1 cellular context compared by ENCODE assay signal in the genomic region with DNA sequence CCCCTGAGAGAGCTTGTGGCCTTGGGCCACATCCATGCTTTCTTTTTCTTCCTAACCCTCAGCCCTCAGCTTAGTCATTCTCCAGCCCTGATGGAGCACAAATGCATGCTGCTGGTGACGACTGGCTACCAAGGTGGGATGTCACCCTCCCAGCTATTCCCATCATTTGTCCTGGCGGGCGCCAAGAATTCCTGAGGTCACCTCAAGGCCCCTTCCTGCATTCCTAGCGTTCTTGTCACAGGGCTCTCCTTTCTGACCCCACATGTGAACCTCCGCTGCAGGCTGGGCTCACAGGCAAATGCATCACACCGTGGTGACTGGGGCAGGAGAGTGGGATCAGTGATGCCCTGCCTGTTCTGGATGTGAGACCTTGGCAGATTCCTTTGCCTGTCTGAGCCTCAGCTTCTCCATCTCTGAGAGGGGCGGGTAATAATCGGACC.
TF ChIP-seq lines count a peak whose summit lies in the region.

No MANE protein-coding gene starts in this region.

TF ChIP-seq in HepG2, 621 proteins besides CTCF, POLR2A, EP300 and RAD21 (continued from another document and continues in another):
- TF ChIP-seq ZNF407 (CRISPR knock-in tag; IDR thresholded peaks at IDR 0.05; ENCODE audit: not compliant biosample characterization) (no peak), ZBTB7B (CRISPR knock-in tag; IDR thresholded peaks at IDR 0.05) (peak; percentile 65), ZNF883 (CRISPR knock-in tag; IDR thresholded peaks at IDR 0.05; ENCODE audit: not compliant biosample characterization) (no peak), RXRB (CRISPR knock-in tag; IDR thresholded peaks at IDR 0.05; ENCODE audit: borderline replicate concordance) (peak; percentile 36; the same call in 1 of the 2 replicates), NR2F2 (IDR thresholded peaks at IDR 0.05; ENCODE audit: borderline replicate concordance, low read depth) (peak; percentile 53; the same call in 1 of the 2 replicates), NFE2 (CRISPR knock-in tag; IDR thresholded peaks at IDR 0.05) (no peak), TGIF2 (CRISPR knock-in tag; IDR thresholded peaks at IDR 0.05) (peak; percentile 34; the same call in 1 of the 2 replicates), ZNF224 (CRISPR knock-in tag; IDR thresholded peaks at IDR 0.05) (no peak), XRCC5 (optimal IDR thresholded peaks at IDR 0.05; ENCODE audit: low read length) (peak; percentile 83), NCOR1 (IDR thresholded peaks at IDR 0.05; ENCODE audit: borderline replicate concordance, low read length) (no peak), ETV5 (CRISPR knock-in tag; IDR thresholded peaks at IDR 0.05; ENCODE audit: borderline replicate concordance) (0 out of 2 replicates have a peak, but pooled peaks have one; percentile 29), RARA (CRISPR knock-in tag; IDR thresholded peaks at IDR 0.05) (peak; percentile 67), TBL1XR1 (IDR thresholded peaks at IDR 0.05; ENCODE audit: borderline replicate concordance, low read length, partially characterized antibody) (no peak), GZF1 (CRISPR knock-in tag; IDR thresholded peaks at IDR 0.05) (no peak), HOXA3 (CRISPR knock-in tag; IDR thresholded peaks at IDR 0.05) (peak; percentile 21; the same call in 1 of the 2 replicates), ZNF564 (CRISPR knock-in tag; IDR thresholded peaks at IDR 0.05) (no peak), CBX2 (IDR thresholded peaks at IDR 0.05; ENCODE audit: low read depth, low read length) (no peak), CBX2 (CRISPR knock-in tag; IDR thresholded peaks at IDR 0.05; ENCODE audit: low read depth) (no peak), ZNF496 (CRISPR knock-in tag; IDR thresholded peaks at IDR 0.05; ENCODE audit: insufficient replicate concordance) (no peak), ZFP82 (CRISPR knock-in tag; IDR thresholded peaks at IDR 0.05; ENCODE audit: borderline replicate concordance) (no peak), NCOA2 (CRISPR knock-in tag; IDR thresholded peaks at IDR 0.05) (peak; percentile 61), ZKSCAN8 (CRISPR knock-in tag; IDR thresholded peaks at IDR 0.05; ENCODE audit: borderline replicate concordance) (no peak), ZC3H13 (CRISPR knock-in tag; IDR thresholded peaks at IDR 0.05) (no peak), KMT2B (CRISPR knock-in tag; IDR thresholded peaks at IDR 0.05) (no peak), POLR2AphosphoS2 (IDR thresholded peaks at IDR 0.05; ENCODE audit: low read depth, low read length) (no peak), NR2F6 (IDR thresholded peaks at IDR 0.05) (peak; percentile 56), NR2F6 (CRISPR knock-in tag; IDR thresholded peaks at IDR 0.05) (peak; percentile 74; the same call in 1 of the 2 replicates), SAP130 (CRISPR knock-in tag; IDR thresholded peaks at IDR 0.05; ENCODE audit: low read depth) (peak; percentile 43; the same call in 1 of the 2 replicates), PHF5A (CRISPR knock-in tag; IDR thresholded peaks at IDR 0.05; ENCODE audit: low read depth, unreplicated experiment) (no peak), MYPOP (CRISPR knock-in tag; IDR thresholded peaks at IDR 0.05) (no peak), ZZZ3 (CRISPR knock-in tag; IDR thresholded peaks at IDR 0.05; ENCODE audit: borderline replicate concordance) (no peak), ZNF510 (CRISPR knock-in tag; IDR thresholded peaks at IDR 0.05; ENCODE audit: low read depth) (no peak), ZNF138 (CRISPR knock-in tag; IDR thresholded peaks at IDR 0.05; ENCODE audit: low read depth) (no peak), RXRA (CRISPR knock-in tag; IDR thresholded peaks at IDR 0.05) (peak; percentile 83), WIZ (CRISPR knock-in tag; IDR thresholded peaks at IDR 0.05) (no peak), THAP7 (CRISPR knock-in tag; IDR thresholded peaks at IDR 0.05) (no peak), ELF1 (CRISPR knock-in tag; IDR thresholded peaks at IDR 0.05) (no peak), HDAC6 (IDR thresholded peaks at IDR 0.05; ENCODE audit: low read depth, low read length) (no peak), NFE2L2 (IDR thresholded peaks at IDR 0.05; ENCODE audit: low read length) (no peak), GLMP (CRISPR knock-in tag; IDR thresholded peaks at IDR 0.05; ENCODE audit: borderline replicate concordance) (no peak), ZNF326 (CRISPR knock-in tag; IDR thresholded peaks at IDR 0.05; ENCODE audit: borderline replicate concordance) (no peak), ZBTB21 (CRISPR knock-in tag; IDR thresholded peaks at IDR 0.05) (0 out of 2 replicates have a peak, but pooled peaks have one; percentile 27), BCL6 (CRISPR knock-in tag; IDR thresholded peaks at IDR 0.05) (peak; percentile 72), RFX3 (CRISPR knock-in tag; IDR thresholded peaks at IDR 0.05) (no peak), ZNF205 (CRISPR knock-in tag; IDR thresholded peaks at IDR 0.05) (no peak), ZFYVE20 (CRISPR knock-in tag; IDR thresholded peaks at IDR 0.05; ENCODE audit: borderline replicate concordance, low read depth) (no peak), RNF2 (conservative IDR thresholded peaks at IDR 0.05; ENCODE audit: low read depth) (no peak)
- TF ChIP-seq, protein P1, sequence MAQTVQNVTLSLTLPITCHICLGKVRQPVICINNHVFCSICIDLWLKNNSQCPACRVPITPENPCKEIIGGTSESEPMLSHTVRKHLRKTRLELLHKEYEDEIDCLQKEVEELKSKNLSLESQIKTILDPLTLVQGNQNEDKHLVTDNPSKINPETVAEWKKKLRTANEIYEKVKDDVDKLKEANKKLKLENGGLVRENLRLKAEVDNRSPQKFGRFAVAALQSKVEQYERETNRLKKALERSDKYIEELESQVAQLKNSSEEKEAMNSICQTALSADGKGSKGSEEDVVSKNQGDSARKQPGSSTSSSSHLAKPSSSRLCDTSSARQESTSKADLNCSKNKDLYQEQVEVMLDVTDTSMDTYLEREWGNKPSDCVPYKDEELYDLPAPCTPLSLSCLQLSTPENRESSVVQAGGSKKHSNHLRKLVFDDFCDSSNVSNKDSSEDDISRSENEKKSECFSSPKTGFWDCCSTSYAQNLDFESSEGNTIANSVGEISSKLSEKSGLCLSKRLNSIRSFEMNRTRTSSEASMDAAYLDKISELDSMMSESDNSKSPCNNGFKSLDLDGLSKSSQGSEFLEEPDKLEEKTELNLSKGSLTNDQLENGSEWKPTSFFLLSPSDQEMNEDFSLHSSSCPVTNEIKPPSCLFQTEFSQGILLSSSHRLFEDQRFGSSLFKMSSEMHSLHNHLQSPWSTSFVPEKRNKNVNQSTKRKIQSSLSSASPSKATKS (CRISPR knock-in tag; IDR thresholded peaks at IDR 0.05), result no peak
